ENCODE assay signal across 23 cellular contexts in the genomic region with DNA sequence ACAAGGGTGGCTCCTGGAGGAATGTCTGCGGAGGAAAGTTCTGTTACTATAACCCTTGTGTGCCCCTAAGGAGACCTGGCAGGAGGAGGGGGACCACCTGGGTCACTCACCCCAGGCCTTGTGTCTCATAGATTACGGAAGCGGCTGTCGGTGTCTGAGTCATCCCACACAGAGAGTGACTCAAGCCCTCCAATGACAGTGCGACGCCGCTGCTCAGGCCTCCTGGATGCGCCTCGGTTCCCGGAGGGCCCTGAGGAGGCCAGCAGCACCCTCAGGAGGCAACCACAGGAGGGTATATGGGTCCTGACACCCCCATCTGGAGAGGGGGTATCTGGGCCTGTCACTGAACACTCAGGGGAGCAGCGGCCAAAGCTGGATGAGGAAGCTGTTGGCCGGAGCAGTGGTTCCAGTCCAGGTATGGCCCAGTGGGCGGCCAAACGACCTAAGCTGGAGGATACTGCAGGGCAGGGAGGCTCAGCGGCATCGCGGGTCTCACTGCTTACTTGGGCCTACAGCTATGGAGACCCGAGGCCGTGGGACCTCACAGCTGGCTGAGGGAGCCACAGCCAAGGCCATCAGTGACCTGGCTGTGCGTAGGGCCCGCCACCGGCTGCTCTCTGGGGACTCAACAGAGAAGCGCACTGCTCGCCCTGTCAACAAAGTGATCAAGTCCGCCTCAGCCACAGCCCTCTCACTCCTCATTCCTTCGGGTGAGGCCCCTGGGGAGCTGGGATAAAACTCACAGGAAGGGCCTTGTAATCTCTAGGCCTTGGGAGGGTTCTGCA.
DNase-seq lines count a peak whose midpoint lies in the region; ATAC-seq, FAIRE-seq and TF ChIP-seq lines count a peak whose summit lies in the region.
"Had no signal": no experiment of that assay in that cellular context is flagged by ENCODE, and none has a peak within 500 bp of the region (broad histone marks: within the 10 kb centered on the region; RNA-seq: fewer than 3 reads in every experiment).

No MANE protein-coding gene starts in this region.

- TF ChIP-seq CTCF in right atrium auricular region (IDR thresholded peaks at IDR 0.05) (no peak), endothelial cell (IDR thresholded peaks at IDR 0.05; ENCODE audit: unreplicated experiment) (no peak), CD14-positive monocyte (IDR thresholded peaks at IDR 0.05) (no peak)

- no peaks in the 10 kb centered on the region for H3K9me3 ChIP-seq in right atrium auricular region
- H3K9me3 ChIP-seq in T-helper 17 cell (ENCODE audit: control insufficient read depth, low read length, poor library complexity, severe bottlenecking), result no peaks in the 10 kb centered on the region
- H3K9me3 ChIP-seq in small intestine (ENCODE audit: control insufficient read depth, low read depth), result no peaks in the 10 kb centered on the region
- H3K9me3 ChIP-seq: SJSA1 had no signal

- H3K27ac Mint-ChIP-seq in T-helper 17 cell, result peak overlapping the region; percentile 34
- H3K27ac Mint-ChIP-seq in endothelial cell (ENCODE audit: unreplicated experiment), result peak overlapping the region; percentile 57
- peak overlapping the region; percentile 19 for H3K27ac Mint-ChIP-seq in stimulated activated effector memory CD8-positive, alpha-beta T cell treated with anti-CD3 and anti-CD28 coated beads, Interleukin-12 subunit alpha, Interleukin-12 subunit beta, amount 100 ng/mL, for 72 hours
- H3K27ac Mint-ChIP-seq in CD14-positive monocyte, result peak overlapping the region in 1 of 7 donors; percentile 52
- H3K27ac Mint-ChIP-seq: activated naive CD8-positive, alpha-beta T cell treated with anti-CD3 and anti-CD28 coated beads for 36 hours; activated T-helper 2 cell treated with anti-CD3 and anti-CD28 coated beads, Interferon-gamma antibody, Interleukin-2, Interleukin-4, amounts not matched to agents 10 μg/mL and 5 μg/mL and 100 μg/mL, durations not matched to agents 14 hours and 24 hours and 36 hours; endodermal cell; naive thymus-derived CD4-positive, alpha-beta T cell; WTC11 had no signal

- no peaks in the 10 kb centered on the region for H3K27me3 ChIP-seq in right atrium auricular region
- no peaks in the 10 kb centered on the region for H3K27me3 ChIP-seq in small intestine (ENCODE audit: control insufficient read depth in 2 of 2, insufficient read depth in 2 of 2, low read length in 2 of 2)
- H3K27me3 ChIP-seq: SJSA1 had no signal

- H3K27ac ChIP-seq in right atrium auricular region, result peak overlapping the region; percentile 20 to 62
- H3K27ac ChIP-seq in small intestine (ENCODE audit: low read depth in 1 of 2, low read length in 1 of 2), result no peak overlapping the region
- H3K27ac ChIP-seq: C4-2B, parathyroid adenoma, SJSA1 had no signal

- intact Hi-C loops in Right ventricle myocardium superior (cut with DNase I) (no loop called here), CD14-positive monocyte (cut with micrococcal nuclease) (no loop called here)

- ATAC-seq in Right ventricle myocardium superior (ENCODE audit: poor library complexity), result no peak
- no peak for ATAC-seq in T-helper 17 cell
- ATAC-seq in stimulated activated effector memory CD8-positive, alpha-beta T cell treated with anti-CD3 and anti-CD28 coated beads, Interleukin-12 subunit alpha, Interleukin-12 subunit beta, amount 100 ng/mL, for 72 hours, result no peak
- no peak for ATAC-seq in HG02938 (IDR thresholded peaks at IDR 0.05; ENCODE audit: unreplicated experiment)
- ATAC-seq: naive thymus-derived CD4-positive, alpha-beta T cell; WTC11 had no signal

- H3K4me1 Mint-ChIP-seq in T-helper 17 cell (peaks cover 1% of the 10 kb centered on the region), endothelial cell (ENCODE audit: unreplicated experiment) (peaks cover 10% of the 10 kb centered on the region), CD14-positive monocyte (no peaks in the 10 kb centered on the region)
- H3K4me1 Mint-ChIP-seq in stimulated activated effector memory CD8-positive, alpha-beta T cell treated with anti-CD3 and anti-CD28 coated beads, Interleukin-12 subunit alpha, Interleukin-12 subunit beta, amount 100 ng/mL, for 72 hours, result no peaks in the 10 kb centered on the region
- H3K4me1 Mint-ChIP-seq: activated naive CD8-positive, alpha-beta T cell treated with anti-CD3 and anti-CD28 coated beads for 36 hours; endodermal cell; naive thymus-derived CD4-positive, alpha-beta T cell; WTC11 had no signal

- H3K4me3 ChIP-seq in right atrium auricular region (no peak overlapping the region), small intestine (ENCODE audit: low read depth in 1 of 2, low read length in 2 of 2) (no peak overlapping the region)
- H3K4me3 ChIP-seq: SJSA1 had no signal

- H3K36me3 ChIP-seq in right atrium auricular region (peaks cover 52% of the 10 kb centered on the region), small intestine (ENCODE audit: control insufficient read depth in 2 of 2, insufficient read depth in 2 of 2, low read length in 2 of 2) (peaks cover 10 to 14% of the 10 kb centered on the region in 2 donors)

- no peaks in the 10 kb centered on the region for H3K36me3 Mint-ChIP-seq in T-helper 17 cell (ENCODE audit: low read depth)
- peaks cover 11% of the 10 kb centered on the region for H3K36me3 Mint-ChIP-seq in endothelial cell (ENCODE audit: low read depth, unreplicated experiment)
- H3K36me3 Mint-ChIP-seq in stimulated activated effector memory CD8-positive, alpha-beta T cell treated with anti-CD3 and anti-CD28 coated beads, Interleukin-12 subunit alpha, Interleukin-12 subunit beta, amount 100 ng/mL, for 72 hours, result peaks cover 12% of the 10 kb centered on the region
- peaks cover 58 to 63% of the 10 kb centered on the region in 2 donors for H3K36me3 Mint-ChIP-seq in CD14-positive monocyte

- no peak for DNase-seq in right atrium auricular region (ENCODE audit: low spot score)
- DNase-seq in Right ventricle myocardium superior, result no peak
- no peak for DNase-seq in T-helper 17 cell
- no peak for DNase-seq in endothelial cell (ENCODE audit: low spot score)
- DNase-seq in stimulated activated effector memory CD8-positive, alpha-beta T cell treated with anti-CD3 and anti-CD28 coated beads, Interleukin-12 subunit alpha, Interleukin-12 subunit beta, amount 100 ng/mL, for 72 hours (ENCODE audit: low spot score in 2 of 2), result no peak
- no peak for DNase-seq in small intestine
- no peak for DNase-seq in CD14-positive monocyte (ENCODE audit: low spot score)
- DNase-seq: activated naive CD8-positive, alpha-beta T cell treated with anti-CD3 and anti-CD28 coated beads for 36 hours; DMS153; endodermal cell; GF-D8; Kasumi-1; naive thymus-derived CD4-positive, alpha-beta T cell; NCI-H1105 treated with DMSO at 0.1 percent for 48 hours; NCI-H2029 treated with DMSO at 0.1 percent for 48 hours; NK-92 treated with Interleukin-12 subunit alpha and Interleukin-12 subunit beta, amount 100 ng/mL, for 24 hours had no signal

- WGBS in small intestine, 3 donors, result 93 to 95% (median 93%) methylated on average over 25 to 26 of the region's 26 CpGs

- no peaks in the 10 kb centered on the region for H3K9me3 Mint-ChIP-seq in endothelial cell (ENCODE audit: unreplicated experiment)
- H3K9me3 Mint-ChIP-seq in stimulated activated effector memory CD8-positive, alpha-beta T cell treated with anti-CD3 and anti-CD28 coated beads, Interleukin-12 subunit alpha, Interleukin-12 subunit beta, amount 100 ng/mL, for 72 hours, result no peaks in the 10 kb centered on the region
- H3K9me3 Mint-ChIP-seq in CD14-positive monocyte, result no peaks in the 10 kb centered on the region
- H3K9me3 Mint-ChIP-seq: activated naive CD8-positive, alpha-beta T cell treated with anti-CD3 and anti-CD28 coated beads for 36 hours; activated T-helper 2 cell treated with anti-CD3 and anti-CD28 coated beads, Interferon-gamma antibody, Interleukin-2, Interleukin-4, amounts not matched to agents 10 μg/mL and 5 μg/mL and 100 μg/mL, durations not matched to agents 14 hours and 24 hours and 36 hours; endodermal cell; naive thymus-derived CD4-positive, alpha-beta T cell; WTC11 had no signal

- H3K27me3 Mint-ChIP-seq in T-helper 17 cell, result no peaks in the 10 kb centered on the region
- H3K27me3 Mint-ChIP-seq in endothelial cell (ENCODE audit: unreplicated experiment), result peaks cover 17% of the 10 kb centered on the region
- no peaks in the 10 kb centered on the region for H3K27me3 Mint-ChIP-seq in CD14-positive monocyte (ENCODE audit: low read depth in 3 of 3)
- H3K27me3 Mint-ChIP-seq: activated naive CD8-positive, alpha-beta T cell treated with anti-CD3 and anti-CD28 coated beads for 36 hours; naive thymus-derived CD4-positive, alpha-beta T cell had no signal

- H3K4me1 ChIP-seq in right atrium auricular region (peaks cover 0 to 27% of the 10 kb centered on the region in 2 donors), small intestine (ENCODE audit: control insufficient read depth in 2 of 2, insufficient read depth in 1 of 2, low read depth in 1 of 2, low read length in 1 of 2) (no peaks in the 10 kb centered on the region)
- H3K4me1 ChIP-seq: parathyroid adenoma, SJSA1 had no signal

- no peak overlapping the region for H3K4me3 Mint-ChIP-seq in T-helper 17 cell
- no peak overlapping the region for H3K4me3 Mint-ChIP-seq in endothelial cell (ENCODE audit: unreplicated experiment)
- no peak overlapping the region for H3K4me3 Mint-ChIP-seq in stimulated activated effector memory CD8-positive, alpha-beta T cell treated with anti-CD3 and anti-CD28 coated beads, Interleukin-12 subunit alpha, Interleukin-12 subunit beta, amount 100 ng/mL, for 72 hours
- H3K4me3 Mint-ChIP-seq in CD14-positive monocyte, result no peak overlapping the region
- H3K4me3 Mint-ChIP-seq: activated naive CD8-positive, alpha-beta T cell treated with anti-CD3 and anti-CD28 coated beads for 36 hours; endodermal cell; naive thymus-derived CD4-positive, alpha-beta T cell; WTC11 had no signal

- FAIRE-seq in small intestine (lab: Jason Lieb, UNC), result no peak
- FAIRE-seq: colon had no signal

Comparison
In these comparisons a context has a peak if more than half of its experiments do, and no peak if none do; other contexts are left out.
1. H3K27ac ChIP-seq: peak in right atrium auricular region (2 of 2); none in small intestine (0 of 2).